In genomic region chr7:29194206-29194593, GRCh38 we compare ENCODE assay signal across 9 cellular contexts. TPM values are rescaled to one million over a fixed set of nuclear protein-coding genes. Genes with fewer than 3 reads are reported as not detected.
DNase-seq lines count a peak whose midpoint lies in the region; ATAC-seq and TF ChIP-seq lines count a peak whose summit lies in the region.
"Had no signal": no experiment of that assay in that cellular context is flagged by ENCODE, and none has a peak within 500 bp of the region (broad histone marks: within the 10 kb centered on the region; RNA-seq: fewer than 3 reads in every experiment).

No MANE protein-coding gene starts in this region.

- H3K4me1 ChIP-seq in mononuclear cell (ENCODE audit: insufficient read depth, low read length) (peaks cover 29% of the 10 kb centered on the region), uterus (no peaks in the 10 kb centered on the region)

- intact Hi-C loops in uterus (cut with DNase I; ENCODE audit: low total_unique reads), result no loop called here

- H3K4me3 ChIP-seq in mononuclear cell (ENCODE audit: low read length) (peak overlapping the region; percentile 54), uterus (peak overlapping the region; percentile 56 to 62)
- H3K4me3 ChIP-seq: K562 had no signal

- H3K27ac ChIP-seq in uterus, result peak overlapping the region; percentile 47 to 55

- H3K27me3 ChIP-seq in mononuclear cell (ENCODE audit: insufficient read depth, low read length) (peaks cover 18% of the 10 kb centered on the region), uterus (no peaks in the 10 kb centered on the region)

- H3K9me3 ChIP-seq in mononuclear cell (ENCODE audit: low read depth, low read length) (no peaks in the 10 kb centered on the region), uterus (no peaks in the 10 kb centered on the region)

- H3K36me3 ChIP-seq in uterus, result no peaks in the 10 kb centered on the region

- TF ChIP-seq POLR2A in uterus (IDR thresholded peaks at IDR 0.05), result no peak

- DNase-seq in DMS79 treated with DMSO at 0.1 percent for 48 hours (lab: John Stamatoyannopoulos, UW), result peak; percentile 65
- DNase-seq in NCI-H146 treated with DMSO at 0.1 percent for 48 hours (lab: John Stamatoyannopoulos, UW; ENCODE audit: unreplicated experiment), result peak; percentile 29
- DNase-seq in dermis blood vessel endothelial cell, result peak; percentile 7
- peak in 1 of 2 donors; percentile 19 for DNase-seq in uterus
- DNase-seq in DMS114 treated with DMSO at 0.1 percent for 48 hours (lab: John Stamatoyannopoulos, UW; ENCODE audit: unreplicated experiment), result no peak

- TF ChIP-seq CTCF in uterus (IDR thresholded peaks at IDR 0.05), result no peak

- no peak for ATAC-seq in HG02623 (IDR thresholded peaks at IDR 0.05; ENCODE audit: unreplicated experiment)
- ATAC-seq in HG02763 (IDR thresholded peaks at IDR 0.05; ENCODE audit: unreplicated experiment), result no peak
- ATAC-seq: K562 had no signal

RNA-seq across cellular contexts. Expression of gene CHN2, which starts 0.4 kb away (rescaled TPM):
- total RNA-seq in dermis blood vessel endothelial cell, result 1.1 and 6.5 TPM in 2 replicates
- 9.9 TPM for total RNA-seq in mononuclear cell
- total RNA-seq in uterus, result 10 to 100 TPM in 3 of 4 donors, 1 to 10 TPM in 1; 9.8 to 22.9 (median 18.3) TPM

RNA-seq across cellular contexts. Expression of gene CPVL, which starts 47.9 kb away (rescaled TPM):
- total RNA-seq in dermis blood vessel endothelial cell (0.93 and 5.6 TPM in 2 replicates), mononuclear cell (132 TPM), uterus (10 to 100 TPM in 3 of 4 donors, 1 to 10 TPM in 1; 8.5 to 21.1 (median 14.5) TPM)
